In the genomic region with DNA sequence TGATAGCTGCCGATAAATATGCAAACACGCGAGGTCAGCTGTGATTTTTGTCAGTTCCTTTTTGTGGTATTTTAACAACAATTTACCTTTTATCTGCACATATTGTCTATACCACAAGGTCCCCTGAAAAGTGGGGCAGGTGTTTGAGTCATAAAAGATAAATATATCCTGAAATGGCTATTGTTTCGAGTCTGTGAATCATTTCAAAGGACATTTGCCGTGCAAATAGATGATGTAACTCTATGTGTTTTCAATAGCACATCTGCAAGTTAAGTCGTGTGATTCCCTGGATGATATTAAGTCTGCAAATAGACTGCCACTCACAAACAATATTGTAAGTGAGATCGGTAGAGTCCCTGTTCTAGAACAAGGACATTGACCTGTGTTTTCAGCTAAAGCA, we compare ENCODE assay signal across 15 cellular contexts.
DNase-seq lines count a peak whose midpoint lies in the region; ATAC-seq and TF ChIP-seq lines count a peak whose summit lies in the region.
"Had no signal": no experiment of that assay in that cellular context is flagged by ENCODE, and none has a peak within 500 bp of the region (broad histone marks: within the 10 kb centered on the region; RNA-seq: fewer than 3 reads in every experiment).

No MANE protein-coding gene starts in this region.

- H2AFZ ChIP-seq in PC-3 (ENCODE audit: low read length) (no peak overlapping the region), hepatocyte (peak overlapping the region; percentile 38)

- H3F3A ChIP-seq in PC-3 (ENCODE audit: low read length, unreplicated experiment): no peaks in the 10 kb centered on the region

- intact Hi-C loops in PC-3 (cut with micrococcal nuclease): no loop called here

- TF ChIP-seq CTCF in PC-3 (conservative IDR thresholded peaks at IDR 0.05; ENCODE audit: low read depth, low read length): no peak
- no peak for TF ChIP-seq CTCF in hepatocyte (IDR thresholded peaks at IDR 0.05; ENCODE audit: poor library complexity)

- H3K4me2 ChIP-seq in PC-3 (ENCODE audit: low read length): peak overlapping the region; percentile 58
- H3K4me2 ChIP-seq in hepatocyte: peak overlapping the region; percentile 14

- H3K9me3 ChIP-seq in PC-3 (ENCODE audit: low read length): no peaks in the 10 kb centered on the region
- peaks cover 5% of the 10 kb centered on the region for H3K9me3 ChIP-seq in hepatocyte (ENCODE audit: low read depth)
- H3K9me3 ChIP-seq: Peyer's patch, prostate gland, thoracic aorta had no signal

- in situ Hi-C loops in ACHN (cut with HindIII; ENCODE audit: low pct_ligation_motif_present, low pct_unique_long_range_greater_than_20kb, low sequenced_read_pairs): no loop called here

- H3K27me3 ChIP-seq in PC-3 (ENCODE audit: low read length) (no peaks in the 10 kb centered on the region), hepatocyte (no peaks in the 10 kb centered on the region)
- H3K27me3 ChIP-seq: gastroesophageal sphincter, Peyer's patch had no signal

- H4K20me1 ChIP-seq in PC-3 (ENCODE audit: low read length) (no peaks in the 10 kb centered on the region), hepatocyte (ENCODE audit: insufficient read depth, poor library complexity, severe bottlenecking) (no peaks in the 10 kb centered on the region)

- H3K9ac ChIP-seq in PC-3 (ENCODE audit: low read length): no peak overlapping the region

- no TSS peak for BruUV-seq in PC-3 (replicated peaks; lab: Mats Ljungman, UMichigan)

- no peak overlapping the region for H3K27ac ChIP-seq in PC-3 (ENCODE audit: low read length)
- peak overlapping the region; percentile 78 for H3K27ac ChIP-seq in hepatocyte
- H3K27ac ChIP-seq: gastroesophageal sphincter, Peyer's patch, prostate gland, thoracic aorta had no signal

- H3K4me3 ChIP-seq in PC-3 (ENCODE audit: low read length) (no peak overlapping the region), hepatocyte (no peak overlapping the region)
- H3K4me3 ChIP-seq: gastroesophageal sphincter, prostate gland, thoracic aorta had no signal

- H3K79me2 ChIP-seq in PC-3 (ENCODE audit: low read length) (no peaks in the 10 kb centered on the region), hepatocyte (no peaks in the 10 kb centered on the region)

- POLR2A ChIA-PET in PC-3 (lab: Charles Lee; ENCODE audit: unreplicated experiment): no interaction called here

- H3K4me1 ChIP-seq in PC-3 (ENCODE audit: insufficient read depth, low read length): peaks cover 12% of the 10 kb centered on the region
- peaks cover 14% of the 10 kb centered on the region for H3K4me1 ChIP-seq in hepatocyte (ENCODE audit: insufficient read depth)
- H3K4me1 ChIP-seq: gastroesophageal sphincter, Peyer's patch, prostate gland had no signal

- H3K9me2 ChIP-seq in PC-3 (replicated peaks; ENCODE audit: low read length) (no peaks in the 10 kb centered on the region), hepatocyte (replicated peaks; ENCODE audit: insufficient read depth) (no peaks in the 10 kb centered on the region)

- ATAC-seq in PC-3 (peak; percentile 95), GM19455 (IDR thresholded peaks at IDR 0.05; ENCODE audit: unreplicated experiment) (no peak)
- ATAC-seq: gastroesophageal sphincter had no signal

- WGBS in hepatocyte (ENCODE audit: low lambda C conversion rate, missing lambda C conversion rate): 48% methylated on average over 7 of the region's 7 CpGs

- H3K36me3 ChIP-seq in PC-3 (ENCODE audit: low read depth, low read length) (no peaks in the 10 kb centered on the region), hepatocyte (replicated peaks; ENCODE audit: insufficient read depth, low read depth) (no peaks in the 10 kb centered on the region)
- H3K36me3 ChIP-seq: gastroesophageal sphincter, Peyer's patch, prostate gland, thoracic aorta had no signal

- DNase-seq in COR-L47 (lab: John Stamatoyannopoulos, UW): peak; percentile 48
- peak; percentile 18 for DNase-seq in NCI-H1417 treated with DMSO at 0.1 percent for 48 hours (lab: John Stamatoyannopoulos, UW)
- DNase-seq in PC-3: peak; percentile 72
- DNase-seq in hepatocyte (ENCODE audit: low spot score): peak; percentile 28
- no peak for DNase-seq in NCI-H2227 treated with DMSO at 0.1 percent for 48 hours (lab: John Stamatoyannopoulos, UW)
- DNase-seq in NCI-H446 (lab: John Stamatoyannopoulos, UW): no peak
- no peak for DNase-seq in ACHN
- DNase-seq: activated CD4-positive, alpha-beta T cell treated with anti-CD3 and anti-CD28 coated beads for 4 hours; HFFc6; NCI-H187 treated with DMSO at 0.1 percent for 48 hours; Peyer's patch had no signal

- CTCF ChIA-PET in PC-3 (lab: Charles Lee): no interaction called here

Comparison
In these comparisons a context has a peak if more than half of its experiments do, and no peak if none do; other contexts are left out.
1. DNase-seq: peak in COR-L47 (single experiment), NCI-H1417 treated with DMSO at 0.1 percent for 48 hours (single experiment), PC-3 (single experiment) and hepatocyte (single experiment); none in NCI-H2227 treated with DMSO at 0.1 percent for 48 hours (single experiment), NCI-H446 (0 of 2) and ACHN (single experiment).